In the genomic region with DNA sequence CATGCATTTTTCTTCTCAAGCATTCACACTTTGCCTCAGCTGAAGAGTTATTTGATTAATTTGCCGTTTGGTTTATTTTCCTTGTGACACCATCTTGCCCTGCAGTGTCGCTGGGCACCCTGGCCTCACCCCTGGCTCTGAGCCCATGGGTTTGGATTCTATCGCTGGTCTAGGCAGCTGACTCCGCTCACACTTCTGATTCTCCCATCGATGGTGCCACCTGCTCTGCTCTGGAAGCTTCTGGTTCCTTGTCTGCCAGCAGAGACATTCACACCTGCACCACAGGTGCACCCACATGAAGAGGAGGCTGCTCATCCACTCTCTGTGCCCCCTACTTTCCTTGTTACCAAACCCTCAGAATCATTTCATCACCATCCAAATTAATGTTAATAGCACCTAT, we compare ENCODE assay signal across 17 cellular contexts.
A peak's percentile ranks its signal among the peaks of the same experiment; 100 is the strongest.
DNase-seq lines count a peak whose midpoint lies in the region; ATAC-seq and TF ChIP-seq lines count a peak whose summit lies in the region.
"Had no signal": no experiment of that assay in that cellular context is flagged by ENCODE, and none has a peak within 500 bp of the region (broad histone marks: within the 10 kb centered on the region; RNA-seq: fewer than 3 reads in every experiment).

No MANE protein-coding gene starts in this region.

- H3K4me1 ChIP-seq in CD8-positive, alpha-beta T cell (ENCODE audit: insufficient read depth, low read length) = no peaks in the 10 kb centered on the region
- H3K4me1 ChIP-seq: A549, HAP-1 had no signal

- H3K36me3 Mint-ChIP-seq in activated CD4-positive, alpha-beta T cell treated with anti-CD3 and anti-CD28 coated beads, Interleukin-2, amount 10 ng/mL, durations not matched to agents 7 days and 5 days (ENCODE audit: low read depth) = no peaks in the 10 kb centered on the region
- no peaks in the 10 kb centered on the region for H3K36me3 Mint-ChIP-seq in CD8-positive, alpha-beta T cell
- H3K36me3 Mint-ChIP-seq in activated CD8-positive, alpha-beta memory T cell treated with anti-CD3 and anti-CD28 coated beads, Interleukin-2, amount 10 ng/mL, durations not matched to agents 7 days and 5 days = no peaks in the 10 kb centered on the region
- H3K36me3 Mint-ChIP-seq: CD8-positive, alpha-beta memory T cell had no signal

- DNase-seq in NCI-H2196 (lab: John Stamatoyannopoulos, UW; ENCODE audit: unreplicated experiment) (peak; percentile 35), NCI-H2196 treated with DMSO at 0.1 percent for 48 hours (lab: John Stamatoyannopoulos, UW; ENCODE audit: unreplicated experiment) (no peak), coronary artery (ENCODE audit: low spot score) (peak; percentile 17)
- DNase-seq in Jurkat, Clone E6-1 (ENCODE audit: low read depth, low spot score) = peak; percentile 26
- DNase-seq in activated CD4-positive, alpha-beta T cell treated with anti-CD3 and anti-CD28 coated beads, Interleukin-2, amount 10 ng/mL, durations not matched to agents 7 days and 5 days = no peak
- DNase-seq in CD8-positive, alpha-beta T cell = no peak
- no peak for DNase-seq in activated CD8-positive, alpha-beta memory T cell treated with anti-CD3 and anti-CD28 coated beads, Interleukin-2, amount 10 ng/mL, durations not matched to agents 7 days and 5 days
- DNase-seq: AML-193; CD8-positive, alpha-beta memory T cell; COR-L47; DMS 273 treated with DMSO at 0.1 percent for 48 hours; DMS53; GM23248 had no signal

- H3K9me3 ChIP-seq in CD8-positive, alpha-beta T cell (ENCODE audit: low read length) = no peaks in the 10 kb centered on the region
- H3K9me3 ChIP-seq: A549, HAP-1 had no signal

- no peaks in the 10 kb centered on the region for H3K9me3 Mint-ChIP-seq in activated CD4-positive, alpha-beta T cell treated with anti-CD3 and anti-CD28 coated beads, Interleukin-2, amount 10 ng/mL, durations not matched to agents 7 days and 5 days
- no peaks in the 10 kb centered on the region for H3K9me3 Mint-ChIP-seq in CD8-positive, alpha-beta T cell
- H3K9me3 Mint-ChIP-seq in activated CD8-positive, alpha-beta memory T cell treated with anti-CD3 and anti-CD28 coated beads, Interleukin-2, amount 10 ng/mL, durations not matched to agents 7 days and 5 days (ENCODE audit: low read depth) = peaks cover 9% of the 10 kb centered on the region

- no peaks in the 10 kb centered on the region for H3K27me3 Mint-ChIP-seq in activated CD4-positive, alpha-beta T cell treated with anti-CD3 and anti-CD28 coated beads, Interleukin-2, amount 10 ng/mL, durations not matched to agents 7 days and 5 days
- H3K27me3 Mint-ChIP-seq in CD8-positive, alpha-beta T cell (ENCODE audit: low read depth) = no peaks in the 10 kb centered on the region
- no peaks in the 10 kb centered on the region for H3K27me3 Mint-ChIP-seq in activated CD8-positive, alpha-beta memory T cell treated with anti-CD3 and anti-CD28 coated beads, Interleukin-2, amount 10 ng/mL, durations not matched to agents 7 days and 5 days

- no peaks in the 10 kb centered on the region for H3K36me3 ChIP-seq in CD8-positive, alpha-beta T cell (ENCODE audit: insufficient read depth, low read length)
- H3K36me3 ChIP-seq: HAP-1 had no signal

- POLR2A ChIA-PET in activated CD4-positive, alpha-beta T cell treated with anti-CD3 and anti-CD28 coated beads, Interleukin-2, amount 10 ng/mL, durations not matched to agents 7 days and 5 days (lab: Charles Lee) = no interaction called here
- POLR2A ChIA-PET in CD8-positive, alpha-beta T cell (lab: Charles Lee) = no interaction called here

- no peak overlapping the region for H3K27ac Mint-ChIP-seq in activated CD4-positive, alpha-beta T cell treated with anti-CD3 and anti-CD28 coated beads, Interleukin-2, amount 10 ng/mL, durations not matched to agents 7 days and 5 days
- H3K27ac Mint-ChIP-seq in CD8-positive, alpha-beta T cell = no peak overlapping the region
- no peak overlapping the region for H3K27ac Mint-ChIP-seq in activated CD8-positive, alpha-beta memory T cell treated with anti-CD3 and anti-CD28 coated beads, Interleukin-2, amount 10 ng/mL, durations not matched to agents 7 days and 5 days
- H3K27ac Mint-ChIP-seq: CD8-positive, alpha-beta memory T cell had no signal

- H3K27ac ChIP-seq in coronary artery = no peak overlapping the region
- H3K27ac ChIP-seq in CD8-positive, alpha-beta T cell (ENCODE audit: low read depth, low read length) = no peak overlapping the region
- H3K27ac ChIP-seq: 22Rv1, A549, GM23248 had no signal

- no peak overlapping the region for H3K4me3 Mint-ChIP-seq in activated CD4-positive, alpha-beta T cell treated with anti-CD3 and anti-CD28 coated beads, Interleukin-2, amount 10 ng/mL, durations not matched to agents 7 days and 5 days
- H3K4me3 Mint-ChIP-seq in CD8-positive, alpha-beta T cell = no peak overlapping the region
- H3K4me3 Mint-ChIP-seq in activated CD8-positive, alpha-beta memory T cell treated with anti-CD3 and anti-CD28 coated beads, Interleukin-2, amount 10 ng/mL, durations not matched to agents 7 days and 5 days = no peak overlapping the region
- H3K4me3 Mint-ChIP-seq: CD8-positive, alpha-beta memory T cell had no signal

- H3K4me3 ChIP-seq in Jurkat, Clone E6-1 (ENCODE audit: low read length) = no peak overlapping the region
- no peak overlapping the region for H3K4me3 ChIP-seq in coronary artery
- H3K4me3 ChIP-seq in CD8-positive, alpha-beta T cell (ENCODE audit: low read depth, low read length) = no peak overlapping the region
- H3K4me3 ChIP-seq: A549, GM23248, HAP-1, K562 had no signal

- ATAC-seq in CD8-positive, alpha-beta T cell = no peak
- no peak for ATAC-seq in activated CD8-positive, alpha-beta memory T cell treated with anti-CD3 and anti-CD28 coated beads, Interleukin-2, amount 10 ng/mL, durations not matched to agents 7 days and 5 days
- ATAC-seq: A549, K562 had no signal

- intact Hi-C loops in CD8-positive, alpha-beta T cell (cut with DNase I, micrococcal nuclease) = no loop called here

- no peaks in the 10 kb centered on the region for H3K4me1 Mint-ChIP-seq in activated CD4-positive, alpha-beta T cell treated with anti-CD3 and anti-CD28 coated beads, Interleukin-2, amount 10 ng/mL, durations not matched to agents 7 days and 5 days
- no peaks in the 10 kb centered on the region for H3K4me1 Mint-ChIP-seq in CD8-positive, alpha-beta T cell (ENCODE audit: low read depth)
- H3K4me1 Mint-ChIP-seq in activated CD8-positive, alpha-beta memory T cell treated with anti-CD3 and anti-CD28 coated beads, Interleukin-2, amount 10 ng/mL, durations not matched to agents 7 days and 5 days = no peaks in the 10 kb centered on the region
- H3K4me1 Mint-ChIP-seq: CD8-positive, alpha-beta memory T cell had no signal

- no peaks in the 10 kb centered on the region for H3K27me3 ChIP-seq in CD8-positive, alpha-beta T cell (ENCODE audit: insufficient read depth, low read length)

- CTCF ChIA-PET in activated CD4-positive, alpha-beta T cell treated with anti-CD3 and anti-CD28 coated beads, Interleukin-2, amount 10 ng/mL, durations not matched to agents 7 days and 5 days (lab: Charles Lee) = no interaction called here
- CTCF ChIA-PET in CD8-positive, alpha-beta T cell (lab: Charles Lee) = interaction anchor here (1.1 kb wide), 1 partner anchor 14 kb away, joined by 3 read pairs; no protein-coding TSS in a partner anchor
- CTCF ChIA-PET in activated CD8-positive, alpha-beta memory T cell treated with anti-CD3 and anti-CD28 coated beads, Interleukin-2, amount 10 ng/mL, durations not matched to agents 7 days and 5 days (lab: Charles Lee) = no interaction called here

- no peak for TF ChIP-seq CTCF in coronary artery (IDR thresholded peaks at IDR 0.05)
- TF ChIP-seq CTCF in CD8-positive, alpha-beta T cell (IDR thresholded peaks at IDR 0.05) = no peak

Comparison
In these comparisons a context has a peak if more than half of its experiments do, and no peak if none do; other contexts are left out.
1. DNase-seq: peak in NCI-H2196 (single experiment), Jurkat, Clone E6-1 (single experiment) and coronary artery (single experiment); none in NCI-H2196 treated with DMSO at 0.1 percent for 48 hours (single experiment), activated CD4-positive, alpha-beta T cell treated with anti-CD3 and anti-CD28 coated beads, Interleukin-2, amount 10 ng/mL, durations not matched to agents 7 days and 5 days (single experiment), CD8-positive, alpha-beta T cell (0 of 7) and activated CD8-positive, alpha-beta memory T cell treated with anti-CD3 and anti-CD28 coated beads, Interleukin-2, amount 10 ng/mL, durations not matched to agents 7 days and 5 days (single experiment).